In genomic region chr2:110994250-110994961, GRCh38 we compare ENCODE assay signal across 1 cellular context.
TF ChIP-seq lines count a peak whose summit lies in the region.

No MANE protein-coding gene starts in this region.

TF ChIP-seq in SK-N-SH treated with all-trans-retinoic acid at 6 μM for 48 hours, 23 proteins besides CTCF, POLR2A, EP300 and RAD21 (continued from another document):
- TF ChIP-seq CSRNP3 (CRISPR knock-in tag; IDR thresholded peaks at IDR 0.05) (no peak), ZNF565 (CRISPR knock-in tag; conservative IDR thresholded peaks at IDR 0.05; ENCODE audit: low read depth) (no peak), OSR1 (CRISPR knock-in tag; IDR thresholded peaks at IDR 0.05) (no peak)
